In genomic region chr19:27392027-27392632, GRCh38 we compare ENCODE assay signal across 12 cellular contexts.
"Had no signal": no experiment of that assay in that cellular context is flagged by ENCODE, and none has a peak within 500 bp of the region (broad histone marks: within the 10 kb centered on the region; RNA-seq: fewer than 3 reads in every experiment).

No MANE protein-coding gene starts in this region.

- H3K27ac ChIP-seq: adrenal gland, SJSA1, tibial nerve had no signal

- H3K4me1 ChIP-seq: adrenal gland, SJSA1, tibial nerve had no signal

- H3K4me3 ChIP-seq: adrenal gland, SJSA1, tibial nerve had no signal

- H3K27me3 ChIP-seq: adrenal gland, SJSA1, tibial nerve had no signal

- DNase-seq: activated CD4-positive, alpha-beta T cell treated with anti-CD3 and anti-CD28 coated beads, Interleukin-2, amount 50 U/mL, for 48 hours; activated CD4-positive, CD25-positive, alpha-beta regulatory T cell treated with anti-CD3 and anti-CD28 coated beads, Interleukin-2, amount 50 U/mL, for 72 hours; activated naive CD4-positive, alpha-beta T cell treated with anti-CD3 and anti-CD28 coated beads, Interleukin-2, amount 10 ng/mL, durations not matched to agents 7 days and 5 days; central memory CD4-positive, alpha-beta T cell; hippocampal formation; nephron progenitor cell; stimulated activated CD4-positive, alpha-beta T cell treated with anti-CD3 and anti-CD28 coated beads, Interleukin-15, amount 100 ng/mL, for 24 hours; stimulated activated CD4-positive, alpha-beta T cell treated with anti-CD3 and anti-CD28 coated beads, Interleukin-4, amount 100 ng/mL, for 24 hours; SW 1271 had no signal

- H3K36me3 ChIP-seq: adrenal gland, SJSA1, tibial nerve had no signal
